1 cellular context compared by ENCODE assay signal in genomic region chr18:48918156-48918555, GRCh38.
TF ChIP-seq lines count a peak whose summit lies in the region.

No MANE protein-coding gene starts in this region.

TF ChIP-seq in GM12878, 131 proteins besides CTCF, POLR2A, EP300 and RAD21 (continued from another document and continues in another):
- TF ChIP-seq, protein P1, sequence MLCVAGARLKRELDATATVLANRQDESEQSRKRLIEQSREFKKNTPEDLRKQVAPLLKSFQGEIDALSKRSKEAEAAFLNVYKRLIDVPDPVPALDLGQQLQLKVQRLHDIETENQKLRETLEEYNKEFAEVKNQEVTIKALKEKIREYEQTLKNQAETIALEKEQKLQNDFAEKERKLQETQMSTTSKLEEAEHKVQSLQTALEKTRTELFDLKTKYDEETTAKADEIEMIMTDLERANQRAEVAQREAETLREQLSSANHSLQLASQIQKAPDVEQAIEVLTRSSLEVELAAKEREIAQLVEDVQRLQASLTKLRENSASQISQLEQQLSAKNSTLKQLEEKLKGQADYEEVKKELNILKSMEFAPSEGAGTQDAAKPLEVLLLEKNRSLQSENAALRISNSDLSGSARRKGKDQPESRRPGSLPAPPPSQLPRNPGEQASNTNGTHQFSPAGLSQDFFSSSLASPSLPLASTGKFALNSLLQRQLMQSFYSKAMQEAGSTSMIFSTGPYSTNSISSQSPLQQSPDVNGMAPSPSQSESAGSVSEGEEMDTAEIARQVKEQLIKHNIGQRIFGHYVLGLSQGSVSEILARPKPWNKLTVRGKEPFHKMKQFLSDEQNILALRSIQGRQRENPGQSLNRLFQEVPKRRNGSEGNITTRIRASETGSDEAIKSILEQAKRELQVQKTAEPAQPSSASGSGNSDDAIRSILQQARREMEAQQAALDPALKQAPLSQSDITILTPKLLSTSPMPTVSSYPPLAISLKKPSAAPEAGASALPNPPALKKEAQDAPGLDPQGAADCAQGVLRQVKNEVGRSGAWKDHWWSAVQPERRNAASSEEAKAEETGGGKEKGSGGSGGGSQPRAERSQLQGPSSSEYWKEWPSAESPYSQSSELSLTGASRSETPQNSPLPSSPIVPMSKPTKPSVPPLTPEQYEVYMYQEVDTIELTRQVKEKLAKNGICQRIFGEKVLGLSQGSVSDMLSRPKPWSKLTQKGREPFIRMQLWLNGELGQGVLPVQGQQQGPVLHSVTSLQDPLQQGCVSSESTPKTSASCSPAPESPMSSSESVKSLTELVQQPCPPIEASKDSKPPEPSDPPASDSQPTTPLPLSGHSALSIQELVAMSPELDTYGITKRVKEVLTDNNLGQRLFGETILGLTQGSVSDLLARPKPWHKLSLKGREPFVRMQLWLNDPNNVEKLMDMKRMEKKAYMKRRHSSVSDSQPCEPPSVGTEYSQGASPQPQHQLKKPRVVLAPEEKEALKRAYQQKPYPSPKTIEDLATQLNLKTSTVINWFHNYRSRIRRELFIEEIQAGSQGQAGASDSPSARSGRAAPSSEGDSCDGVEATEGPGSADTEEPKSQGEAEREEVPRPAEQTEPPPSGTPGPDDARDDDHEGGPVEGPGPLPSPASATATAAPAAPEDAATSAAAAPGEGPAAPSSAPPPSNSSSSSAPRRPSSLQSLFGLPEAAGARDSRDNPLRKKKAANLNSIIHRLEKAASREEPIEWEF (IDR thresholded peaks at IDR 0.05; ENCODE audit: insufficient replicate concordance, low read depth, low read length) = no peak
- TF ChIP-seq ZNF687 (IDR thresholded peaks at IDR 0.05) (no peak), CBFB (IDR thresholded peaks at IDR 0.05; ENCODE audit: low read depth) (no peak), NRF1 (conservative IDR thresholded peaks at IDR 0.05; ENCODE audit: low read depth, low read length) (no peak), POLR2AphosphoS5 (IDR thresholded peaks at IDR 0.05; ENCODE audit: low read length) (no peak), CREM (IDR thresholded peaks at IDR 0.05; ENCODE audit: low read depth) (peak; percentile 16), BRCA1 (IDR thresholded peaks at IDR 0.05; ENCODE audit: low read depth, low read length) (no peak), SMAD1 (IDR thresholded peaks at IDR 0.05; ENCODE audit: low read depth, partially characterized antibody) (peak; percentile 11), RBBP5 (conservative IDR thresholded peaks at IDR 0.05) (no peak), ELK1 (IDR thresholded peaks at IDR 0.05; ENCODE audit: low read depth, low read length) (no peak), EGR1 (IDR thresholded peaks at IDR 0.05; ENCODE audit: borderline replicate concordance in 1 of 2, low read depth in 2 of 2, low read length in 2 of 2) (no peak), ZNF24 (IDR thresholded peaks at IDR 0.05) (no peak), NR2F1 (conservative IDR thresholded peaks at IDR 0.05) (peak; percentile 82), POLR2AphosphoS2 (IDR thresholded peaks at IDR 0.05; ENCODE audit: low read depth, low read length) (no peak), RELB (IDR thresholded peaks at IDR 0.05; ENCODE audit: low read depth) (no peak), RB1 (IDR thresholded peaks at IDR 0.05; ENCODE audit: borderline replicate concordance) (no peak), FOXM1 (IDR thresholded peaks at IDR 0.05; ENCODE audit: low read depth, low read length) (no peak), SPI1 (IDR thresholded peaks at IDR 0.05; ENCODE audit: borderline replicate concordance, insufficient read depth, low read depth, low read length) (no peak), ZNF217 (IDR thresholded peaks at IDR 0.05) (no peak), FOS (IDR thresholded peaks at IDR 0.05; ENCODE audit: borderline replicate concordance, extremely low read depth, insufficient read length) (no peak), ZBTB33 (IDR thresholded peaks at IDR 0.05) (no peak), JUND (IDR thresholded peaks at IDR 0.05; ENCODE audit: low read depth, low read length) (no peak), PML (IDR thresholded peaks at IDR 0.05; ENCODE audit: low read length) (0 out of 2 replicates have a peak, but pooled peaks have one; percentile 25), SIN3A (IDR thresholded peaks at IDR 0.05; ENCODE audit: low read depth, low read length) (no peak), PAX5 (IDR thresholded peaks at IDR 0.05; ENCODE audit: borderline replicate concordance, low read depth, low read length) (no peak), WRNIP1 (IDR thresholded peaks at IDR 0.05; ENCODE audit: borderline replicate concordance, low read depth, low read length) (no peak), CHD2 (IDR thresholded peaks at IDR 0.05; ENCODE audit: borderline replicate concordance, low read depth, low read length) (no peak), SMC3 (IDR thresholded peaks at IDR 0.05; ENCODE audit: borderline replicate concordance, low read length) (no peak; the same call in 1 of the 2 replicates), TARDBP (IDR thresholded peaks at IDR 0.05; ENCODE audit: borderline replicate concordance) (no peak), BCL11A (IDR thresholded peaks at IDR 0.05; ENCODE audit: low read depth, low read length) (peak; percentile 71; the same call in 1 of the 2 replicates), MLLT1 (IDR thresholded peaks at IDR 0.05) (no peak), ZNF622 (IDR thresholded peaks at IDR 0.05) (no peak), DPF2 (IDR thresholded peaks at IDR 0.05) (no peak), MEF2A (IDR thresholded peaks at IDR 0.05; ENCODE audit: insufficient read depth, low read depth, low read length) (0 out of 2 replicates have a peak, but pooled peaks have one; percentile 43), SREBF1 (IDR thresholded peaks at IDR 0.05; ENCODE audit: low read length) (no peak), ZBTB4 (CRISPR knock-in tag; IDR thresholded peaks at IDR 0.05) (no peak), ESRRA (IDR thresholded peaks at IDR 0.05; ENCODE audit: low read length) (no peak)
- TF ChIP-seq, protein P2, sequence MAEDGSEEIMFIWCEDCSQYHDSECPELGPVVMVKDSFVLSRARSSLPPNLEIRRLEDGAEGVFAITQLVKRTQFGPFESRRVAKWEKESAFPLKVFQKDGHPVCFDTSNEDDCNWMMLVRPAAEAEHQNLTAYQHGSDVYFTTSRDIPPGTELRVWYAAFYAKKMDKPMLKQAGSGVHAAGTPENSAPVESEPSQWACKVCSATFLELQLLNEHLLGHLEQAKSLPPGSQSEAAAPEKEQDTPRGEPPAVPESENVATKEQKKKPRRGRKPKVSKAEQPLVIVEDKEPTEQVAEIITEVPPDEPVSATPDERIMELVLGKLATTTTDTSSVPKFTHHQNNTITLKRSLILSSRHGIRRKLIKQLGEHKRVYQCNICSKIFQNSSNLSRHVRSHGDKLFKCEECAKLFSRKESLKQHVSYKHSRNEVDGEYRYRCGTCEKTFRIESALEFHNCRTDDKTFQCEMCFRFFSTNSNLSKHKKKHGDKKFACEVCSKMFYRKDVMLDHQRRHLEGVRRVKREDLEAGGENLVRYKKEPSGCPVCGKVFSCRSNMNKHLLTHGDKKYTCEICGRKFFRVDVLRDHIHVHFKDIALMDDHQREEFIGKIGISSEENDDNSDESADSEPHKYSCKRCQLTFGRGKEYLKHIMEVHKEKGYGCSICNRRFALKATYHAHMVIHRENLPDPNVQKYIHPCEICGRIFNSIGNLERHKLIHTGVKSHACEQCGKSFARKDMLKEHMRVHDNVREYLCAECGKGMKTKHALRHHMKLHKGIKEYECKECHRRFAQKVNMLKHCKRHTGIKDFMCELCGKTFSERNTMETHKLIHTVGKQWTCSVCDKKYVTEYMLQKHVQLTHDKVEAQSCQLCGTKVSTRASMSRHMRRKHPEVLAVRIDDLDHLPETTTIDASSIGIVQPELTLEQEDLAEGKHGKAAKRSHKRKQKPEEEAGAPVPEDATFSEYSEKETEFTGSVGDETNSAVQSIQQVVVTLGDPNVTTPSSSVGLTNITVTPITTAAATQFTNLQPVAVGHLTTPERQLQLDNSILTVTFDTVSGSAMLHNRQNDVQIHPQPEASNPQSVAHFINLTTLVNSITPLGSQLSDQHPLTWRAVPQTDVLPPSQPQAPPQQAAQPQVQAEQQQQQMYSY (CRISPR knock-in tag; IDR thresholded peaks at IDR 0.05) = no peak
